In the genomic region with DNA sequence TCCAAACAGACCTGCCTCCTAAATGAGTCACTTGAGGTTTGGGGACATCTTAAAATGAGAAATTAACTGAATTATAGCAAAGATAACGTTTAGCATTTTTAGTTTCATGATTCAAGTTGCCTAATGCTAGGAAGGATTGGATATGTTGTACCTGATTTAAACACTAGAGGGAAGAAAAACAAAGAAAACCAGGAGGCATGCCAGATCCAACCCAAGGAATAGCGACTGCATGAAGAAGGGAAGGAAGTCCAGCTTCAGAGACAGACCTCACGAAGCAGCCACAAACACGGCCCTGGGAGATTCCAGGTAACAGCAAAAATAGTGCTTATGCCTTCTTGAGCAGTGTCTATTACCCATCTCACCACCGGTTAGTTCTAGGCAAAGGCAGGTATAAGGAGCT, we compare ENCODE assay signal across 8 cellular contexts.
DNase-seq lines count a peak whose midpoint lies in the region; ATAC-seq, FAIRE-seq and TF ChIP-seq lines count a peak whose summit lies in the region.

No MANE protein-coding gene starts in this region.

- no peak overlapping the region for H3K4me2 ChIP-seq in keratinocyte (ENCODE audit: control insufficient read depth, extremely low read depth, insufficient read depth, low read depth, low read length)

- dilution Hi-C loops in keratinocyte (cut with MboI; ENCODE audit: extremely low pct_ligation_motif_present, low sequenced_read_pairs): no loop called here

- no peak overlapping the region for H2AFZ ChIP-seq in keratinocyte (ENCODE audit: control insufficient read depth, low read length)

- no peaks in the 10 kb centered on the region for H3K27me3 ChIP-seq in keratinocyte (ENCODE audit: control insufficient read depth, extremely low read depth, insufficient read depth, low read length)

- TF ChIP-seq CTCF in 22Rv1 (IDR thresholded peaks at IDR 0.05) (peak; percentile 31), keratinocyte (optimal IDR thresholded peaks at IDR 0.05 in 1 of 3, IDR thresholded peaks at IDR 0.05 in 1 of 3, conservative IDR thresholded peaks at IDR 0.05 in 1 of 3; ENCODE audit: extremely low read depth in 1 of 3, insufficient read depth in 2 of 3, low read length in 3 of 3) (peak; percentile 37 to 48 (median 40))

- H3K36me3 ChIP-seq in keratinocyte (ENCODE audit: control insufficient read depth in 2 of 2, extremely low read depth in 1 of 2, insufficient read depth in 2 of 2, low read length in 2 of 2): no peaks in the 10 kb centered on the region

- FAIRE-seq in keratinocyte (lab: Jason Lieb, UNC): no peak

- DNase-seq in HCEC 1CT (peak; percentile 68), astrocyte of the hippocampus (ENCODE audit: low read depth, low spot score) (peak; percentile 67), keratinocyte (ENCODE audit: low read depth, low spot score) (no peak)
- DNase-seq in activated CD8-positive, alpha-beta memory T cell treated with anti-CD3 and anti-CD28 coated beads, Interleukin-2, amount 50 U/mL, for 4 hours: no peak

- no peaks in the 10 kb centered on the region for H3K9me3 ChIP-seq in keratinocyte (ENCODE audit: control insufficient read depth, low read depth, low read length)

- H3K79me2 ChIP-seq in keratinocyte (ENCODE audit: control insufficient read depth, insufficient read depth, low read length): no peaks in the 10 kb centered on the region

- H3K9ac ChIP-seq in keratinocyte (ENCODE audit: control insufficient read depth, extremely low read depth, insufficient read depth, low read length): no peak overlapping the region

- H3K27ac ChIP-seq in 22Rv1 (no peak overlapping the region), keratinocyte (ENCODE audit: control insufficient read depth, insufficient read depth, low read length) (no peak overlapping the region)

- H4K20me1 ChIP-seq in keratinocyte (ENCODE audit: control insufficient read depth, extremely low read depth, insufficient read depth, low read length): no peaks in the 10 kb centered on the region

- no peaks in the 10 kb centered on the region for H3K4me1 ChIP-seq in keratinocyte (ENCODE audit: control insufficient read depth, extremely low read depth, insufficient read depth, low read length)

- ATAC-seq in HG02610 (IDR thresholded peaks at IDR 0.05; ENCODE audit: unreplicated experiment) (no peak), HG03196 (IDR thresholded peaks at IDR 0.05; ENCODE audit: unreplicated experiment) (no peak), HG03039 (IDR thresholded peaks at IDR 0.05; ENCODE audit: unreplicated experiment) (no peak)

- H3K4me3 ChIP-seq in keratinocyte (ENCODE audit: control insufficient read depth in 2 of 3, extremely low read depth in 1 of 3, insufficient read depth in 2 of 3, low read depth in 1 of 3, low read length in 3 of 3): no peak overlapping the region

- no peaks in the 10 kb centered on the region for H3K9me1 ChIP-seq in keratinocyte (ENCODE audit: control insufficient read depth, extremely low read depth, insufficient read depth, low read length)

Comparison
In these comparisons a context has a peak if more than half of its experiments do, and no peak if none do; other contexts are left out.
1. DNase-seq: peak in HCEC 1CT (single experiment) and astrocyte of the hippocampus (single experiment); none in keratinocyte (single experiment) and activated CD8-positive, alpha-beta memory T cell treated with anti-CD3 and anti-CD28 coated beads, Interleukin-2, amount 50 U/mL, for 4 hours (single experiment).